In the genomic region with DNA sequence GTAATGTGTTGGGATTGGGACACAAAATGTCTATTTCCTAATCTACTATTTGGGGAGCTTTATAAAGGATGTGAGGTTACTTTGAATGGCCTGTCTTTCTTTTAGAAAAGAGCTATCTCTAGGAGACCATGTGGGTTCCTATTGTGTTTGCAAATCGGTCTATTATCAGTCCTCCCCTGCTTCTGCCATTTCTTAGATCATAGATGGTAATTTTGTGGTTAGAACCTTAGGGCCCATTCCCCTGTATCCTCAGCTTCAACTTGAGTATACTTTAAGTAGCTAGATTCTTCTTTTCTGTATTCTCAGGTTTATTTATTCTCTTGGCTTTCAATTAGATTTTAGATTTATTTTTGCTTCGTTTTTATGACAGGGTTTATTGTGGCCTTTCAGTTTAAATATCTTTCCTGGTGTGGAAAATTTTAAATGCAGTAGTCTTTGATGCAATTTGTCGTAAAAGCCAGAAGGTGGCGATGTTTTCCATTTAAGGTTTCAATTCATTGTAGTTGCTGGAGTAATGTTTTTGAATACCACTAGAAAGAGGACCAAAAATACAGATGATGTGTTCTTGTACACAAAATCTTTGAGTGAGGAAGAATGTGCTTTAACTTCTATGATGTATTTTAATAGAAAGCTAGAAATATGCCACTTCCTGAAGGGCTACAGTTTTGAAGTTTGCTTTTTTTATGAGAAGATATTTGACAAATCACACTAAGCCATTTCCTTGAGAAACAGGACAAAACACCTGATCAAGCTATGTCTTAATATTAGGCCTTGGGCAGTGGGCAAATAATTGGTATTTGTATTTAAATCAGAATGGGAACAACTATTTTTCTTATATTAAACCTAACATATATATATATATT, we compare ENCODE assay signal across 8 cellular contexts. TPM values are rescaled to one million over a fixed set of nuclear protein-coding genes. Genes with fewer than 3 reads are reported as not detected.
A peak's percentile ranks its signal among the peaks of the same experiment; 100 is the strongest.
DNase-seq lines count a peak whose midpoint lies in the region; ATAC-seq and TF ChIP-seq lines count a peak whose summit lies in the region.

No MANE protein-coding gene starts in this region.

- no peak overlapping the region for H3K27ac Mint-ChIP-seq in mesothelial cell of epicardium

- H3K36me3 Mint-ChIP-seq in mesothelial cell of epicardium, result no peaks in the 10 kb centered on the region

- in situ Hi-C loops in KBM-7 (cut with MboI; ENCODE audit: low pct_unique_long_range_greater_than_20kb, low sequenced_read_pairs), result no loop called here

- TF ChIP-seq CTCF in GM20000 (IDR thresholded peaks at IDR 0.05; ENCODE audit: extremely low read depth, missing control alignments), result no peak
- TF ChIP-seq CTCF in coronary artery (IDR thresholded peaks at IDR 0.05), result peak; percentile 43
- peak; percentile 86 for TF ChIP-seq CTCF in mesothelial cell of epicardium (IDR thresholded peaks at IDR 0.05; ENCODE audit: unreplicated experiment)

- no peak for ATAC-seq in HG02840 (IDR thresholded peaks at IDR 0.05; ENCODE audit: low FRiP score, unreplicated experiment)

- no peak overlapping the region for H3K4me3 Mint-ChIP-seq in mesothelial cell of epicardium

- H3K27me3 Mint-ChIP-seq in mesothelial cell of epicardium (ENCODE audit: low read depth), result no peaks in the 10 kb centered on the region

- H3K4me3 ChIP-seq in coronary artery, result no peak overlapping the region

- H3K9me3 Mint-ChIP-seq in mesothelial cell of epicardium, result no peaks in the 10 kb centered on the region

- H3K4me1 Mint-ChIP-seq in mesothelial cell of epicardium, result peaks cover 16% of the 10 kb centered on the region

- DNase-seq in DMS153 treated with DMSO at 0.1 percent for 48 hours (lab: John Stamatoyannopoulos, UW; ENCODE audit: unreplicated experiment) (peak; percentile 84), GM20000 (ENCODE audit: low spot score) (peak; percentile 37), KBM-7 (peak; percentile 56), OCI-M2 (lab: John Stamatoyannopoulos, UW; ENCODE audit: unreplicated experiment) (peak; percentile 59), coronary artery (ENCODE audit: low spot score) (no peak), mesothelial cell of epicardium (ENCODE audit: low spot score in 2 of 2, unreplicated experiment in 2 of 2) (no peak)
- no peak for DNase-seq in stimulated activated CD4-positive, alpha-beta T cell treated with anti-CD3 and anti-CD28 coated beads, Interleukin-4, amount 100 ng/mL, for 24 hours

- peak overlapping the region in 1 of 2 donors; percentile 24 for H3K27ac ChIP-seq in coronary artery

RNA-seq across cellular contexts. Expression of a gene that starts 20.3 kb away (rescaled TPM):
- total RNA-seq in mesothelial cell of epicardium, result 29.3 to 31.0 TPM (median 30.5 TPM) in 3 replicates

Comparison
In these comparisons a context has a peak if more than half of its experiments do, and no peak if none do; other contexts are left out.
1. DNase-seq: peak in DMS153 treated with DMSO at 0.1 percent for 48 hours (single experiment), GM20000 (single experiment), KBM-7 (single experiment) and OCI-M2 (single experiment); none in coronary artery (single experiment), mesothelial cell of epicardium (0 of 2) and stimulated activated CD4-positive, alpha-beta T cell treated with anti-CD3 and anti-CD28 coated beads, Interleukin-4, amount 100 ng/mL, for 24 hours (single experiment).